Comparison of ENCODE assay signal across 8 cellular contexts in the genomic region with DNA sequence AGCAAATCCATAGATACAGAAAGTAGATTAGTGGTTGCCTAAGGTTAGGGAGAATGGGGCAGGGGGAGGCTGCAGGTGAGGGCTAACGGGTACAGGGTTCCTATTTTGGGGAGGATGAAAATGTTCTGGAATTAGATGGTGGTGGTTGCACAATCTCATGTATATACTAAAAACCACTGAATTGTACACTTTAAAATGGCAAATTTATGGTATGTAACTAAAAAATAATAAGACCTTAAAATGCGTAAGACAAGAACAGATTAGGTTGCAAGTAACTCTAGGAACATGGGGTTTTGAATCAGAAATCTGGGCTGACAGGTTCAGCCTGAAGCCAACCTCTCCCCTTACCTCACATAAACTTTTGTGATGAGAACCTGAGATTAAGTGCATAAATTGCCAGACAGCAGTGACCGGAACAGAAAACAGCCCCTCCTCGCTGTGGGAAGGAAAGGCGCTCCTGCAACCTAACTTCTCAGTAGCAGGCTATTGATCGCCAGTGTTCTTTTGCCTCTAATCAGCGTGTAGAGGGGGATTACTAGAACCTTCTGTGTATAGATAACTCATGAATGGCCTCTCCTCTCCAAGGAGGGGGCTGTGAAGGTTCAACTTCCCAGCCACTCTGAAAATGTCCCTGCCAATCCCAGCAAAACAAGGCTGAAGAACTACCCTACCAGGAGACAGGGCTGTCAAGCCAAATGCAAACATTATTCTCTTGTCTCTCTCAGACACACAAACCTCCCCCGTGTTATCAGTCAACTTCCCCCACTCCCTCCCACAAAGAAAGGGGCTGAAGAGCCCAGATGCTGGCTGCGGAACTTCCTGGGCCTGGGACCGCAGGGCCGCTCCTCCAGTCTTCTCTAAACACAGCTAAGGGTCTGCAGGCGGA. TPM values are rescaled to one million over a fixed set of nuclear protein-coding genes. Genes with fewer than 3 reads are reported as not detected.
DNase-seq lines count a peak whose midpoint lies in the region; ATAC-seq and TF ChIP-seq lines count a peak whose summit lies in the region.

No MANE protein-coding gene starts in this region.

- no peak for ATAC-seq in naive B cell (ENCODE audit: low read depth in 2 of 2)
- ATAC-seq in HG03457 (IDR thresholded peaks at IDR 0.05; ENCODE audit: unreplicated experiment) = no peak

- no peaks in the 10 kb centered on the region for H3K9me3 ChIP-seq in BE2C
- H3K9me3 ChIP-seq in MM.1S (replicated peaks; ENCODE audit: insufficient read depth, low read length) = no peaks in the 10 kb centered on the region
- no peaks in the 10 kb centered on the region for H3K9me3 ChIP-seq in mammary epithelial cell (replicated peaks; ENCODE audit: insufficient read depth, low read length)

- no peaks in the 10 kb centered on the region; the same call in 1 of the 2 replicates for H4K20me1 ChIP-seq in MM.1S (ENCODE audit: insufficient read depth, low read length)
- no peaks in the 10 kb centered on the region for H4K20me1 ChIP-seq in mammary epithelial cell (ENCODE audit: insufficient read depth, low read length)

- no peaks in the 10 kb centered on the region for H3K9me2 ChIP-seq in MM.1S (replicated peaks; ENCODE audit: insufficient read depth, low read length)

- H3K36me3 ChIP-seq in BE2C (no peaks in the 10 kb centered on the region), MM.1S (replicated peaks; ENCODE audit: insufficient read depth, low read length) (no peaks in the 10 kb centered on the region), mammary epithelial cell (ENCODE audit: insufficient read depth, low read length) (peaks cover 17% of the 10 kb centered on the region)

- in situ Hi-C loops in mammary epithelial cell (cut with MboI; ENCODE audit: low sequenced_read_pairs in 2 of 2) = no loop called here

- no peaks in the 10 kb centered on the region for H3K36me3 Mint-ChIP-seq in naive B cell

- H3K79me2 ChIP-seq in MM.1S (ENCODE audit: low read length) (peaks cover 52% of the 10 kb centered on the region), mammary epithelial cell (ENCODE audit: insufficient read depth, low read length) (peaks cover 68% of the 10 kb centered on the region)

- peaks cover 3% of the 10 kb centered on the region; the same call in 1 of the 2 replicates for H3F3A ChIP-seq in MM.1S (ENCODE audit: insufficient read depth, low read length)

- H3K27me3 ChIP-seq in BE2C (no peaks in the 10 kb centered on the region), MM.1S (replicated peaks; ENCODE audit: insufficient read depth, low read length) (no peaks in the 10 kb centered on the region), mammary epithelial cell (ENCODE audit: insufficient read depth, low read length) (no peaks in the 10 kb centered on the region)

- peak overlapping the region in 5 of 6 donors; percentile 7 to 98 (median 78) for H3K27ac Mint-ChIP-seq in naive B cell

- CTCF ChIA-PET in mammary epithelial cell (lab: Charles Lee; ENCODE audit: low non-redundant PET) = no interaction called here

- BruUV-seq in mammary epithelial cell (replicated peaks; lab: Mats Ljungman, UMichigan) = no TSS peak

- intact Hi-C loops in mammary epithelial cell (cut with micrococcal nuclease) = loop anchor here (1.0 to 10.0 kb wide), 3 partner anchors 191 to 292 kb away; a partner anchor contains a TSS

- no peak overlapping the region for H3K27ac ChIP-seq in MM.1S (ENCODE audit: low read length)
- H3K27ac ChIP-seq in mammary epithelial cell (ENCODE audit: insufficient read depth, low read depth, low read length) = peak overlapping the region; percentile 97

- TF ChIP-seq CTCF in BE2C (IDR thresholded peaks at IDR 0.05; ENCODE audit: low read depth, low read length) (no peak), MM.1S (IDR thresholded peaks at IDR 0.05; ENCODE audit: low read length) (no peak), mammary epithelial cell (conservative IDR thresholded peaks at IDR 0.05 in 1 of 2, IDR thresholded peaks at IDR 0.05 in 1 of 2; ENCODE audit: extremely low read depth in 1 of 2, insufficient read depth in 1 of 2, low read depth in 1 of 2, low read length in 2 of 2) (no peak)

- dilution Hi-C loops in mammary epithelial cell (cut with HindIII; ENCODE audit: low sequenced_read_pairs) = no loop called here

- peak overlapping the region; percentile 99 for H3K4me2 ChIP-seq in MM.1S (ENCODE audit: low read depth, low read length)
- peak overlapping the region; percentile 67 for H3K4me2 ChIP-seq in mammary epithelial cell (ENCODE audit: insufficient read depth, low read depth, low read length)

- WGBS in mammary epithelial cell (ENCODE audit: low coverage, missing lambda C conversion rate) = 87% methylated on average over 11 of the region's 12 CpGs

- peak overlapping the region; percentile 95; the same call in 1 of the 2 replicates for H3K9ac ChIP-seq in MM.1S (ENCODE audit: low read length)
- peak overlapping the region; percentile 100 for H3K9ac ChIP-seq in mammary epithelial cell (ENCODE audit: insufficient read depth, low read length)

- H3K4me1 ChIP-seq in BE2C (no peaks in the 10 kb centered on the region), MM.1S (ENCODE audit: low read length) (peaks cover 9% of the 10 kb centered on the region; the same call in 1 of the 2 replicates), mammary epithelial cell (ENCODE audit: insufficient read depth, low read length) (peaks cover 28% of the 10 kb centered on the region)

- H3K4me3 ChIP-seq in BE2C (ENCODE audit: low read depth, low read length) (peak overlapping the region; percentile 83), MM.1S (ENCODE audit: low read length) (peak overlapping the region; percentile 100; the same call in 1 of the 2 replicates), mammary epithelial cell (replicated peaks in 1 of 3; ENCODE audit: insufficient read depth in 1 of 3, low read depth in 2 of 3, low read length in 3 of 3) (peak overlapping the region; percentile 83 to 94 (median 91))

- H3K27me3 Mint-ChIP-seq in naive B cell = no peaks in the 10 kb centered on the region

- H3K9me3 Mint-ChIP-seq in naive B cell = peaks cover 0 to 4% (median 0%) of the 10 kb centered on the region in 7 donors

- H3K4me3 Mint-ChIP-seq in naive B cell = peak overlapping the region in 6 of 8 donors; percentile 61 to 99 (median 94)

- no peak for DNase-seq in BE2C
- DNase-seq in MM.1S = no peak
- DNase-seq in mammary epithelial cell = no peak
- DNase-seq in naive B cell = no peak
- DNase-seq in NCI-H128 (lab: John Stamatoyannopoulos, UW; ENCODE audit: unreplicated experiment) = no peak
- no peak for DNase-seq in NCI-H2107 treated with DMSO at 0.1 percent for 48 hours (lab: John Stamatoyannopoulos, UW; ENCODE audit: unreplicated experiment)
- DNase-seq in GM03348 (ENCODE audit: low spot score) = no peak

- peaks cover 46 to 65% (median 55%) of the 10 kb centered on the region in 3 donors for H3K4me1 Mint-ChIP-seq in naive B cell

- H2AFZ ChIP-seq in MM.1S (ENCODE audit: low read length) (no peak overlapping the region), mammary epithelial cell (ENCODE audit: low read depth, low read length) (no peak overlapping the region)

RNA-seq across cellular contexts. Expression of a gene that starts 1.9 kb away (rescaled TPM):
- 21.5 TPM for polyA plus RNA-seq in BE2C (2012; ENCODE audit: insufficient read depth, insufficient read length, low read depth)
- total RNA-seq in mammary epithelial cell = 10 to 100 TPM; 29.3 to 88.6 TPM
- 20.8 TPM for polyA plus RNA-seq in mammary epithelial cell
- 43.7 TPM for polyA minus RNA-seq in mammary epithelial cell
- 10 to 100 TPM in 2 of 6 donors, 1 to 10 TPM in 3, not detected in 1; 5.1 to 16.6 (median 5.8) TPM for polyA plus RNA-seq in naive B cell (ENCODE audit: low read depth in 6 of 6)

RNA-seq across cellular contexts. Expression of a gene that starts 24.4 kb away (rescaled TPM):
- polyA plus RNA-seq in BE2C (2012; ENCODE audit: insufficient read depth, insufficient read length, low read depth) = not detected
- total RNA-seq in mammary epithelial cell = not detected
- polyA plus RNA-seq in mammary epithelial cell (not detected), naive B cell (ENCODE audit: low read depth in 6 of 6) (not detected)
- not detected for polyA minus RNA-seq in mammary epithelial cell
